In genomic region chr6:137811121-137811911, GRCh38 we compare ENCODE assay signal across 1 cellular context.
TF ChIP-seq lines count a peak whose summit lies in the region.

No MANE protein-coding gene starts in this region.

TF ChIP-seq in IMR-90, 13 proteins besides CTCF, POLR2A, EP300 and RAD21 (continued from another document):
- peak; percentile 88 for TF ChIP-seq USF2 (IDR thresholded peaks at IDR 0.05; ENCODE audit: low read depth, low read length)
- 0 out of 2 replicates have a peak, but pooled peaks have one; percentile 18 for TF ChIP-seq MXI1 (IDR thresholded peaks at IDR 0.05; ENCODE audit: borderline replicate concordance, low read depth, low read length)
- TF ChIP-seq CEBPB (IDR thresholded peaks at IDR 0.05; ENCODE audit: low read depth, low read length): peak; percentile 32; the same call in 1 of the 2 replicates
- no peak for TF ChIP-seq RCOR1 (IDR thresholded peaks at IDR 0.05; ENCODE audit: insufficient replicate concordance, low read length)
- no peak for TF ChIP-seq MAFK (IDR thresholded peaks at IDR 0.05; ENCODE audit: low read depth, low read length)
TF ChIP-seq in IMR-90: peak in this region for 5.
